ENCODE assay signal across 20 cellular contexts in genomic region chrX:19876962-19877361, GRCh38. TPM values are rescaled to one million over a fixed set of nuclear protein-coding genes. Genes with fewer than 3 reads are reported as not detected.
DNase-seq lines count a peak whose midpoint lies in the region; ATAC-seq and TF ChIP-seq lines count a peak whose summit lies in the region.
"Had no signal": no experiment of that assay in that cellular context is flagged by ENCODE, and none has a peak within 500 bp of the region (broad histone marks: within the 10 kb centered on the region; RNA-seq: fewer than 3 reads in every experiment).

No MANE protein-coding gene starts in this region.

- no peaks in the 10 kb centered on the region for H3K9me2 ChIP-seq in Karpas-422 (replicated peaks; ENCODE audit: insufficient read depth, low read length)

- no peaks in the 10 kb centered on the region for H3K27me3 Mint-ChIP-seq in activated naive CD8-positive, alpha-beta T cell treated with anti-CD3 and anti-CD28 coated beads, Interleukin-2, amount 50 U/mL, for 24 hours
- H3K27me3 Mint-ChIP-seq in activated naive CD8-positive, alpha-beta T cell treated with anti-CD3 and anti-CD28 coated beads for 36 hours = no peaks in the 10 kb centered on the region
- H3K27me3 Mint-ChIP-seq in memory B cell = no peaks in the 10 kb centered on the region

- no peak for TF ChIP-seq CTCF in psoas muscle (IDR thresholded peaks at IDR 0.05)
- no peak for TF ChIP-seq CTCF in left ventricle myocardium inferior (IDR thresholded peaks at IDR 0.05; ENCODE audit: borderline replicate concordance)

- H3K4me1 ChIP-seq in Karpas-422 (ENCODE audit: low read length) = peaks cover 48% of the 10 kb centered on the region
- no peaks in the 10 kb centered on the region for H3K4me1 ChIP-seq in psoas muscle
- H3K4me1 ChIP-seq in left ventricle myocardium inferior = no peaks in the 10 kb centered on the region

- peaks cover 12% of the 10 kb centered on the region for H3K36me3 Mint-ChIP-seq in activated naive CD8-positive, alpha-beta T cell treated with anti-CD3 and anti-CD28 coated beads, Interleukin-2, amount 50 U/mL, for 24 hours (ENCODE audit: low read depth)
- H3K36me3 Mint-ChIP-seq in activated naive CD8-positive, alpha-beta T cell treated with anti-CD3 and anti-CD28 coated beads for 36 hours = peaks cover 39% of the 10 kb centered on the region
- H3K36me3 Mint-ChIP-seq in memory B cell = peaks cover 11% of the 10 kb centered on the region

- peak overlapping the region; percentile 8 for H3K4me3 Mint-ChIP-seq in activated naive CD8-positive, alpha-beta T cell treated with anti-CD3 and anti-CD28 coated beads, Interleukin-2, amount 50 U/mL, for 24 hours
- H3K4me3 Mint-ChIP-seq in activated naive CD8-positive, alpha-beta T cell treated with anti-CD3 and anti-CD28 coated beads for 36 hours = no peak overlapping the region
- H3K4me3 Mint-ChIP-seq in memory B cell = no peak overlapping the region
- H3K4me3 Mint-ChIP-seq: GM23338 had no signal

- H3K9ac ChIP-seq in Karpas-422 (ENCODE audit: low read length) = no peak overlapping the region

- H3K27ac ChIP-seq in Karpas-422 (ENCODE audit: low read length) = peak overlapping the region; percentile 65
- H3K27ac ChIP-seq in psoas muscle = no peak overlapping the region
- H3K27ac ChIP-seq in left ventricle myocardium inferior (replicated peaks) = no peak overlapping the region
- H3K27ac ChIP-seq: 22Rv1, RWPE1, SJCRH30 had no signal

- no peaks in the 10 kb centered on the region; the same call in 1 of the 2 replicates for H4K20me1 ChIP-seq in Karpas-422 (ENCODE audit: insufficient read depth, low read depth, low read length)

- H2AFZ ChIP-seq in Karpas-422 (ENCODE audit: low read length) = no peak overlapping the region
- H2AFZ ChIP-seq: GM23338 had no signal

- 74 to 89% (median 85%) methylated on average over 3 of the region's 3 CpGs for WGBS in psoas muscle, 3 donors

- H3K27me3 ChIP-seq in Karpas-422 (ENCODE audit: low read length) = no peaks in the 10 kb centered on the region
- H3K27me3 ChIP-seq in psoas muscle (ENCODE audit: insufficient read depth in 3 of 3, low read length in 2 of 3) = peaks cover 0 to 8% (median 0%) of the 10 kb centered on the region in 3 donors
- H3K27me3 ChIP-seq in left ventricle myocardium inferior (ENCODE audit: low read depth) = no peaks in the 10 kb centered on the region
- H3K27me3 ChIP-seq: SJCRH30 had no signal

- H3K4me3 ChIP-seq in Karpas-422 (ENCODE audit: low read length) (no peak overlapping the region), psoas muscle (no peak overlapping the region), left ventricle myocardium inferior (no peak overlapping the region)
- H3K4me3 ChIP-seq: GM23338, SJCRH30 had no signal

- H3K36me3 ChIP-seq in Karpas-422 (ENCODE audit: insufficient read depth, low read length) (peaks cover 6% of the 10 kb centered on the region), psoas muscle (ENCODE audit: insufficient read depth in 1 of 2, low read depth in 1 of 2) (no peaks in the 10 kb centered on the region), left ventricle myocardium inferior (no peaks in the 10 kb centered on the region)

- peaks cover 81% of the 10 kb centered on the region for H3K4me1 Mint-ChIP-seq in activated naive CD8-positive, alpha-beta T cell treated with anti-CD3 and anti-CD28 coated beads, Interleukin-2, amount 50 U/mL, for 24 hours
- H3K4me1 Mint-ChIP-seq in activated naive CD8-positive, alpha-beta T cell treated with anti-CD3 and anti-CD28 coated beads for 36 hours = peaks cover 54% of the 10 kb centered on the region
- peaks cover 53% of the 10 kb centered on the region for H3K4me1 Mint-ChIP-seq in memory B cell
- H3K4me1 Mint-ChIP-seq: GM23338 had no signal

- H3K9me3 ChIP-seq in Karpas-422 (ENCODE audit: low read length) (no peaks in the 10 kb centered on the region), psoas muscle (no peaks in the 10 kb centered on the region), left ventricle myocardium inferior (replicated peaks) (no peaks in the 10 kb centered on the region)
- H3K9me3 ChIP-seq: SJCRH30 had no signal

- no peak overlapping the region for H3K27ac Mint-ChIP-seq in activated naive CD8-positive, alpha-beta T cell treated with anti-CD3 and anti-CD28 coated beads, Interleukin-2, amount 50 U/mL, for 24 hours
- H3K27ac Mint-ChIP-seq in activated naive CD8-positive, alpha-beta T cell treated with anti-CD3 and anti-CD28 coated beads for 36 hours = no peak overlapping the region
- H3K27ac Mint-ChIP-seq in memory B cell = peak overlapping the region; percentile 70
- H3K27ac Mint-ChIP-seq: GM23338 had no signal

- no peaks in the 10 kb centered on the region for H3K9me3 Mint-ChIP-seq in activated naive CD8-positive, alpha-beta T cell treated with anti-CD3 and anti-CD28 coated beads, Interleukin-2, amount 50 U/mL, for 24 hours
- H3K9me3 Mint-ChIP-seq in activated naive CD8-positive, alpha-beta T cell treated with anti-CD3 and anti-CD28 coated beads for 36 hours = no peaks in the 10 kb centered on the region
- H3K9me3 Mint-ChIP-seq in memory B cell = peaks cover 2% of the 10 kb centered on the region

- DNase-seq in activated naive CD8-positive, alpha-beta T cell treated with anti-CD3 and anti-CD28 coated beads, Interleukin-2, amount 50 U/mL, for 24 hours = no peak
- DNase-seq in activated naive CD8-positive, alpha-beta T cell treated with anti-CD3 and anti-CD28 coated beads for 36 hours = no peak
- DNase-seq in Karpas-422 (peak; percentile 40), memory B cell (ENCODE audit: low spot score in 2 of 2) (no peak), psoas muscle (no peak), glomerular visceral epithelial cell (ENCODE audit: extremely low spot score) (no peak), left ventricle myocardium inferior (no peak), ecto neural progenitor cell (ENCODE audit: low spot score) (no peak)
- DNase-seq: DMS 273 treated with DMSO at 0.1 percent for 48 hours; KBM-7; NCI-H1436; NCI-H2029; NCI-H2171; NCI-H446; NK-92 treated with Interleukin-12 subunit alpha and Interleukin-12 subunit beta, amount 100 ng/mL, for 24 hours; SJCRH30 had no signal

- H3K79me2 ChIP-seq in Karpas-422 (ENCODE audit: low read length) = peaks cover 89% of the 10 kb centered on the region

- H3K4me2 ChIP-seq in Karpas-422 (ENCODE audit: low read depth, low read length, poor library complexity, severe bottlenecking) = no peak overlapping the region
- H3K4me2 ChIP-seq: GM23338 had no signal

- no peak for ATAC-seq in activated naive CD8-positive, alpha-beta T cell treated with anti-CD3 and anti-CD28 coated beads, Interleukin-2, amount 50 U/mL, for 24 hours
- ATAC-seq in memory B cell (ENCODE audit: low read depth) (no peak), psoas muscle (no peak)
- ATAC-seq: GM23338, HCT116 had no signal

- intact Hi-C loops in psoas muscle (cut with DNase I) = no loop called here
- intact Hi-C loops in left ventricle myocardium inferior (cut with micrococcal nuclease) = no loop called here

RNA-seq across cellular contexts. Expression of gene SH3KBP1, which starts 10.4 kb away (rescaled TPM):
- total RNA-seq in activated naive CD8-positive, alpha-beta T cell treated with anti-CD3 and anti-CD28 coated beads for 36 hours = 10 to 100 TPM; 65.6 to 71.0 TPM
- total RNA-seq in Karpas-422 (2014; rRNA removed; shearing (Covaris generic); ENCODE audit: low replicate concordance) = 72.0 and 79.6 TPM in 2 replicates
- total RNA-seq in psoas muscle (10 to 100 TPM in 2 of 4 donors, 1 to 10 TPM in 2; 3.7 to 11.5 (median 8.3) TPM), left ventricle myocardium inferior (37.2 TPM)
- 1 to 10 TPM; 2.2 to 4.1 (median 3.0) TPM for polyA plus RNA-seq in psoas muscle
